8 cellular contexts compared by ENCODE assay signal in genomic region chr1:67686272-67687197, GRCh38. TPM values are rescaled to one million over a fixed set of nuclear protein-coding genes. Genes with fewer than 3 reads are reported as not detected.
DNase-seq lines count a peak whose midpoint lies in the region; FAIRE-seq and TF ChIP-seq lines count a peak whose summit lies in the region.

No MANE protein-coding gene starts in this region.

- H3K36me3 ChIP-seq in neuron (ENCODE audit: insufficient read depth, low read length): peaks cover 25% of the 10 kb centered on the region
- peaks cover 6% of the 10 kb centered on the region for H3K36me3 ChIP-seq in thymus (ENCODE audit: control insufficient read depth, insufficient read depth)

- peak overlapping the region; percentile 60 for H2AFZ ChIP-seq in neuron (ENCODE audit: low read depth, low read length)

- peak; percentile 99 for FAIRE-seq in H54 (lab: Jason Lieb, UNC)

- H3K4me3 ChIP-seq in neuron (ENCODE audit: low read length) (peak overlapping the region; percentile 94), thymus (ENCODE audit: low read length) (peak overlapping the region; percentile 94)

- DNase-seq in ELR (ENCODE audit: low read depth) (peak; percentile 99), H54 (ENCODE audit: insufficient read length, low spot score) (peak; percentile 53), LoVo (ENCODE audit: low spot score) (peak; percentile 94), SIG-M5 (lab: John Stamatoyannopoulos, UW) (peak; percentile 83), foreskin melanocyte (peak; percentile 60)
- peak; percentile 19 for DNase-seq in activated gamma-delta T cell treated with anti-CD3 and anti-CD28 coated beads, Interleukin-2, amount 50 U/mL, for 16 hours (ENCODE audit: low read depth)

- H3K27me3 ChIP-seq in neuron (ENCODE audit: insufficient read depth, low read length) (no peaks in the 10 kb centered on the region), thymus (ENCODE audit: control insufficient read depth, insufficient read depth) (no peaks in the 10 kb centered on the region)

- peak overlapping the region; percentile 93 for H3K27ac ChIP-seq in thymus (ENCODE audit: low read depth)

- WGBS in thymus: under 1% methylated on average over 42 of the region's 42 CpGs

- peak; percentile 36 for TF ChIP-seq POLR2A in H54 (IDR thresholded peaks at IDR 0.05; ENCODE audit: low read depth, low read length)

- no peaks in the 10 kb centered on the region for H3K9me3 ChIP-seq in neuron (ENCODE audit: low read length)
- no peaks in the 10 kb centered on the region for H3K9me3 ChIP-seq in thymus (ENCODE audit: control insufficient read depth)

- H3K4me1 ChIP-seq in neuron (ENCODE audit: insufficient read depth, low read length): peaks cover 38% of the 10 kb centered on the region
- peaks cover 10% of the 10 kb centered on the region for H3K4me1 ChIP-seq in thymus (ENCODE audit: control insufficient read depth, insufficient read depth, low read length)

RNA-seq across cellular contexts. Expression of gene GADD45A, which starts 1.5 kb away (rescaled TPM):
- polyA plus RNA-seq in thymus: 182 TPM

Comparison
In these comparisons a context has a peak if more than half of its experiments do, and no peak if none do; other contexts are left out.
1. Peak in every context shown above with its lines: DNase-seq, H3K4me3 ChIP-seq and H3K27ac ChIP-seq.
2. DNase-seq: peak in every context shown above with its lines; median percentile 99 in ELR; 94 in LoVo; 83 in SIG-M5; 60 in foreskin melanocyte; 53 in H54; 19 in activated gamma-delta T cell treated with anti-CD3 and anti-CD28 coated beads, Interleukin-2, amount 50 U/mL, for 16 hours.